ENCODE assay signal across 14 cellular contexts in genomic region chr15:28318828-28319227, GRCh38. TPM values are rescaled to one million over a fixed set of nuclear protein-coding genes. Genes with fewer than 3 reads are reported as not detected.
"Had no signal": no experiment of that assay in that cellular context is flagged by ENCODE, and none has a peak within 500 bp of the region (broad histone marks: within the 10 kb centered on the region; RNA-seq: fewer than 3 reads in every experiment).

No MANE protein-coding gene starts in this region.

RNA-seq across cellular contexts. Expression of gene GOLGA6L24, which starts 39.1 kb away (rescaled TPM):
- total RNA-seq: stomach, subcutaneous adipose tissue, suprapubic skin, temporal lobe, thoracic aorta, thyroid gland, tibial nerve, transverse colon, upper lobe of left lung, upper lobe of right lung, ureter, urinary bladder, uterus, vagina had no signal
- polyA plus RNA-seq: stomach, urinary bladder had no signal

RNA-seq across cellular contexts. Expression of gene GOLGA8F, which starts 59.6 kb away (rescaled TPM):
- total RNA-seq: stomach, subcutaneous adipose tissue, suprapubic skin, temporal lobe, thoracic aorta, thyroid gland, tibial nerve, transverse colon, upper lobe of left lung, upper lobe of right lung, ureter, urinary bladder, uterus, vagina had no signal
- polyA plus RNA-seq: stomach, urinary bladder had no signal
